12 cellular contexts compared by ENCODE assay signal in genomic region chr18:58567453-58568196, GRCh38.
DNase-seq lines count a peak whose midpoint lies in the region; ATAC-seq and TF ChIP-seq lines count a peak whose summit lies in the region.
"Had no signal": no experiment of that assay in that cellular context is flagged by ENCODE, and none has a peak within 500 bp of the region (broad histone marks: within the 10 kb centered on the region; RNA-seq: fewer than 3 reads in every experiment).

No MANE protein-coding gene starts in this region.

- DNase-seq in HPDE6-E6E7 (ENCODE audit: extremely low spot score) (peak; percentile 84), brain microvascular endothelial cell (peak; percentile 91), stromal cell of bone marrow (ENCODE audit: low read depth) (peak; percentile 96), T-helper 1 cell (no peak)
- DNase-seq in activated T-cell treated with anti-CD3 and anti-CD28 coated beads, Interleukin-2, amount 50 U/mL, for 48 hours, result no peak
- no peak for DNase-seq in CD8-positive, alpha-beta memory T cell
- DNase-seq: activated CD8-positive, alpha-beta T cell treated with anti-CD3 and anti-CD28 coated beads for 36 hours; SHP77 treated with DMSO at 0.1 percent for 48 hours; stimulated activated CD8-positive, alpha-beta memory T cell treated with anti-CD3 and anti-CD28 coated beads, Interleukin-4, amount 100 ng/mL, for 48 hours had no signal

- H3K4me3 ChIP-seq in brain microvascular endothelial cell (ENCODE audit: low read depth, low read length) (no peak overlapping the region), iPS-18c (ENCODE audit: insufficient read depth, low read depth, low read length) (peak overlapping the region; percentile 5; the same call in 1 of the 2 replicates)
- H3K4me3 ChIP-seq in CD8-positive, alpha-beta memory T cell (ENCODE audit: low read length), result no peak overlapping the region

- peaks cover 0 to 9% (median 0%) of the 10 kb centered on the region in 3 donors for H3K4me1 Mint-ChIP-seq in CD8-positive, alpha-beta memory T cell

- no peak for TF ChIP-seq CTCF in brain microvascular endothelial cell (IDR thresholded peaks at IDR 0.05; ENCODE audit: low read depth, low read length, missing control alignments)

- H3K27me3 ChIP-seq in brain microvascular endothelial cell (replicated peaks), result no peaks in the 10 kb centered on the region
- no peaks in the 10 kb centered on the region for H3K27me3 ChIP-seq in CD8-positive, alpha-beta memory T cell (ENCODE audit: insufficient read depth, low read length, poor library complexity, severe bottlenecking)

- no peaks in the 10 kb centered on the region for H3K9me3 Mint-ChIP-seq in CD8-positive, alpha-beta memory T cell
- H3K9me3 Mint-ChIP-seq: activated CD8-positive, alpha-beta T cell treated with anti-CD3 and anti-CD28 coated beads for 36 hours; central memory CD8-positive, alpha-beta T cell had no signal

- peaks cover 0 to 4% of the 10 kb centered on the region in 2 donors for H3K27me3 Mint-ChIP-seq in CD8-positive, alpha-beta memory T cell
- H3K27me3 Mint-ChIP-seq: activated CD8-positive, alpha-beta T cell treated with anti-CD3 and anti-CD28 coated beads for 36 hours; central memory CD8-positive, alpha-beta T cell had no signal

- H3K9me3 ChIP-seq in iPS-18c (ENCODE audit: control insufficient read depth, insufficient read depth, low read length), result no peaks in the 10 kb centered on the region
- H3K9me3 ChIP-seq in CD8-positive, alpha-beta memory T cell (ENCODE audit: low read length), result no peaks in the 10 kb centered on the region

- ATAC-seq in activated CD4-positive, CD25-positive, alpha-beta regulatory T cell treated with anti-CD3 and anti-CD28 coated beads, Interleukin-2, amount 50 U/mL, for 24 hours, result no peak
- ATAC-seq: activated CD8-positive, alpha-beta T cell treated with anti-CD3 and anti-CD28 coated beads for 36 hours had no signal

- H3K36me3 ChIP-seq in brain microvascular endothelial cell (replicated peaks), result no peaks in the 10 kb centered on the region
- H3K36me3 ChIP-seq in CD8-positive, alpha-beta memory T cell (ENCODE audit: insufficient read depth, low read length), result no peaks in the 10 kb centered on the region

- no peak overlapping the region for H3K4me3 Mint-ChIP-seq in CD8-positive, alpha-beta memory T cell
- H3K4me3 Mint-ChIP-seq: activated CD8-positive, alpha-beta T cell treated with anti-CD3 and anti-CD28 coated beads for 36 hours; central memory CD8-positive, alpha-beta T cell had no signal

- peak overlapping the region; percentile 44 for H3K27ac ChIP-seq in brain microvascular endothelial cell
- no peak overlapping the region for H3K27ac ChIP-seq in CD8-positive, alpha-beta memory T cell (ENCODE audit: low read depth, low read length)

- in situ Hi-C loops in brain microvascular endothelial cell (cut with HindIII; ENCODE audit: low pct_ligation_motif_present, low sequenced_read_pairs), result no loop called here

- H3K4me1 ChIP-seq in CD8-positive, alpha-beta memory T cell (ENCODE audit: insufficient read depth, low read length), result no peaks in the 10 kb centered on the region

- no peaks in the 10 kb centered on the region for H3K36me3 Mint-ChIP-seq in CD8-positive, alpha-beta memory T cell

- POLR2A ChIA-PET in CD8-positive, alpha-beta memory T cell (lab: Charles Lee), result no interaction called here

- no peak overlapping the region for H3K27ac Mint-ChIP-seq in CD8-positive, alpha-beta memory T cell
- H3K27ac Mint-ChIP-seq: activated CD8-positive, alpha-beta T cell treated with anti-CD3 and anti-CD28 coated beads for 36 hours had no signal

- CTCF ChIA-PET in CD8-positive, alpha-beta memory T cell (lab: Charles Lee), result no interaction called here

Comparison
In these comparisons a context has a peak if more than half of its experiments do, and no peak if none do; other contexts are left out.
1. DNase-seq: peak in HPDE6-E6E7 (single experiment), brain microvascular endothelial cell (single experiment) and stromal cell of bone marrow (single experiment); none in T-helper 1 cell (0 of 5), activated T-cell treated with anti-CD3 and anti-CD28 coated beads, Interleukin-2, amount 50 U/mL, for 48 hours (0 of 2) and CD8-positive, alpha-beta memory T cell (0 of 5).